27 cellular contexts compared by ENCODE assay signal in genomic region chr2:47037678-47038077, GRCh38.
A peak's percentile ranks its signal among the peaks of the same experiment; 100 is the strongest.
DNase-seq lines count a peak whose midpoint lies in the region; TF ChIP-seq lines count a peak whose summit lies in the region.
"Had no signal": no experiment of that assay in that cellular context is flagged by ENCODE, and none has a peak within 500 bp of the region (broad histone marks: within the 10 kb centered on the region; RNA-seq: fewer than 3 reads in every experiment).

No MANE protein-coding gene starts in this region.

- TF ChIP-seq EP300 in sigmoid colon (IDR thresholded peaks at IDR 0.05): no peak

- no peak overlapping the region for H3K4me3 ChIP-seq in Caco-2 (ENCODE audit: low read depth, low read length)
- no peak overlapping the region for H3K4me3 ChIP-seq in dorsolateral prefrontal cortex
- no peak overlapping the region for H3K4me3 ChIP-seq in sigmoid colon
- H3K4me3 ChIP-seq: cardiac muscle cell, left ventricle myocardium inferior, skin epidermis had no signal

- intact Hi-C loops in Caco-2 (cut with micrococcal nuclease; ENCODE audit: unreplicated experiment) (no loop called here), dorsolateral prefrontal cortex (cut with DNase I) (no loop called here), sigmoid colon (cut with DNase I) (no loop called here)

- peak; percentile 65 to 77 for DNase-seq in Caco-2
- peak; percentile 69 for DNase-seq in NCI-H146 (lab: John Stamatoyannopoulos, UW)
- DNase-seq in dorsolateral prefrontal cortex: no peak
- DNase-seq in sigmoid colon: no peak
- DNase-seq in islet precursor cell: no peak
- DNase-seq in GDM1 (lab: John Stamatoyannopoulos, UW): no peak
- no peak for DNase-seq in effector CD8-positive, alpha-beta T cell (lab: John Stamatoyannopoulos, UW)
- DNase-seq: activated CD4-positive, CD25-positive, alpha-beta regulatory T cell treated with anti-CD3 and anti-CD28 coated beads, Interleukin-2, amount 50 U/mL, for 72 hours; activated CD8-positive, alpha-beta T cell treated with anti-CD3 and anti-CD28 coated beads for 36 hours; activated effector memory CD4-positive, alpha-beta T cell treated with Interleukin-2 at 50 U/mL for 16 hours; aorta; Calu3; cortex of kidney; DND-41; H7; left ventricle myocardium inferior; NCI-H1694; NCI-H524 treated with DMSO at 0.1 percent for 48 hours; nucleus accumbens; RPMI8226 had no signal

- H3K9me3 ChIP-seq in Caco-2: no peaks in the 10 kb centered on the region
- H3K9me3 ChIP-seq in sigmoid colon: no peaks in the 10 kb centered on the region
- H3K9me3 ChIP-seq: left ventricle myocardium inferior had no signal

- TF ChIP-seq CTCF in Caco-2 (IDR thresholded peaks at IDR 0.05; ENCODE audit: insufficient read depth in 1 of 2, low read depth in 1 of 2, low read length in 1 of 2, severe bottlenecking in 1 of 2, unreplicated experiment in 1 of 2) (no peak), dorsolateral prefrontal cortex (IDR thresholded peaks at IDR 0.05 in 54 of 56, conservative IDR thresholded peaks at IDR 0.05 in 2 of 56; ENCODE audit: low read depth in 1 of 56, partially characterized antibody in 56 of 56) (no peak), sigmoid colon (IDR thresholded peaks at IDR 0.05) (no peak)

- H3K4me3 Mint-ChIP-seq in Caco-2 (ENCODE audit: unreplicated experiment): no peak overlapping the region
- H3K4me3 Mint-ChIP-seq: activated CD8-positive, alpha-beta T cell treated with anti-CD3 and anti-CD28 coated beads for 36 hours; activated naive CD8-positive, alpha-beta T cell; CD14-positive monocyte; T-helper 1 cell treated with Interleukin-12 subunit alpha and Interleukin-12 subunit beta and Interleukin-4 antibody, amounts not matched to agents 30 μg/mL and 1 μg/mL, for 36 hours; type B pancreatic cell had no signal

- POLR2A ChIA-PET in Caco-2 (lab: Charles Lee): interaction anchor here (0.6 kb wide), 1 partner anchor 202 kb away, joined by 5 read pairs; no protein-coding TSS in a partner anchor

- CTCF ChIA-PET in Caco-2 (lab: Charles Lee): interaction anchor here (1.8 kb wide), 1 partner anchor 286 kb away, joined by 4 read pairs; no protein-coding TSS in a partner anchor

- H3K27me3 Mint-ChIP-seq in Caco-2 (ENCODE audit: insufficient read depth, unreplicated experiment): no peaks in the 10 kb centered on the region
- H3K27me3 Mint-ChIP-seq: activated CD8-positive, alpha-beta T cell treated with anti-CD3 and anti-CD28 coated beads for 36 hours; activated naive CD8-positive, alpha-beta T cell; type B pancreatic cell had no signal

- no TSS peak for BruUV-seq in Caco-2 (replicated peaks; lab: Mats Ljungman, UMichigan)

- H3K27me3 ChIP-seq in Caco-2 (replicated peaks; ENCODE audit: control insufficient read depth, insufficient read depth, low read length): no peaks in the 10 kb centered on the region
- no peaks in the 10 kb centered on the region for H3K27me3 ChIP-seq in dorsolateral prefrontal cortex
- H3K27me3 ChIP-seq in sigmoid colon: no peaks in the 10 kb centered on the region
- H3K27me3 ChIP-seq: cardiac muscle cell had no signal

- peaks cover 82% of the 10 kb centered on the region for H3K4me1 Mint-ChIP-seq in Caco-2 (ENCODE audit: low read depth, unreplicated experiment)

- H3K4me1 ChIP-seq in Caco-2 (peaks cover 92% of the 10 kb centered on the region), sigmoid colon (peaks cover 0 to 96% (median 83%) of the 10 kb centered on the region in 4 donors)

- 45 to 68% methylated on average over 9 of the region's 9 CpGs for WGBS in sigmoid colon, 2 donors

- TF ChIP-seq POLR2A in sigmoid colon (IDR thresholded peaks at IDR 0.05): no peak

- H3K36me3 Mint-ChIP-seq in Caco-2 (ENCODE audit: insufficient read depth, unreplicated experiment): peaks cover 49% of the 10 kb centered on the region

- peak overlapping the region; percentile 97 for H3K27ac Mint-ChIP-seq in Caco-2 (ENCODE audit: unreplicated experiment)
- H3K27ac Mint-ChIP-seq: activated CD8-positive, alpha-beta T cell treated with anti-CD3 and anti-CD28 coated beads for 36 hours; type B pancreatic cell had no signal

- H3K36me3 ChIP-seq in Caco-2 (ENCODE audit: control insufficient read depth, insufficient read depth, low read length) (0 out of 2 replicates have a peak, but pooled peaks cover 1% of the 10 kb centered on the region), sigmoid colon (peaks cover 0 to 4% (median 0%) of the 10 kb centered on the region in 4 donors)
- H3K36me3 ChIP-seq: cardiac muscle cell, left ventricle myocardium inferior had no signal

- H3K27ac ChIP-seq in dorsolateral prefrontal cortex (peak overlapping the region in 31 of 59 donors; percentile 5 to 94 (median 51)), sigmoid colon (peak overlapping the region in 3 of 4 donors; percentile 91 to 97 (median 95))
- H3K27ac ChIP-seq: cardiac muscle cell, KMS-11 had no signal

- H3K9me3 Mint-ChIP-seq in Caco-2 (ENCODE audit: unreplicated experiment): no peaks in the 10 kb centered on the region
- H3K9me3 Mint-ChIP-seq: activated CD8-positive, alpha-beta T cell treated with anti-CD3 and anti-CD28 coated beads for 36 hours; CD14-positive monocyte; T-helper 1 cell treated with Interleukin-12 subunit alpha and Interleukin-12 subunit beta and Interleukin-4 antibody, amounts not matched to agents 30 μg/mL and 1 μg/mL, for 36 hours; type B pancreatic cell had no signal

Comparison
In these comparisons a context has a peak if more than half of its experiments do, and no peak if none do; other contexts are left out.
1. DNase-seq: peak in Caco-2 (2 of 2) and NCI-H146 (single experiment); none in dorsolateral prefrontal cortex (0 of 10), sigmoid colon (single experiment), islet precursor cell (single experiment), GDM1 (single experiment) and effector CD8-positive, alpha-beta T cell (single experiment).